In genomic region chr9:89363311-89363670, GRCh38 we compare ENCODE assay signal across 16 cellular contexts. TPM values are rescaled to one million over a fixed set of nuclear protein-coding genes. Genes with fewer than 3 reads are reported as not detected.
DNase-seq lines count a peak whose midpoint lies in the region; ATAC-seq lines count a peak whose summit lies in the region.
"Had no signal": no experiment of that assay in that cellular context is flagged by ENCODE, and none has a peak within 500 bp of the region (broad histone marks: within the 10 kb centered on the region; RNA-seq: fewer than 3 reads in every experiment).

No MANE protein-coding gene starts in this region.

- H3K27ac Mint-ChIP-seq in activated CD4-positive, alpha-beta T cell treated with anti-CD3 and anti-CD28 coated beads, Interleukin-2, amount 10 ng/mL, durations not matched to agents 7 days and 5 days: peak overlapping the region; percentile 50
- H3K27ac Mint-ChIP-seq in activated CD4-positive, alpha-beta T cell treated with anti-CD3 and anti-CD28 coated beads, Interleukin-2, amount 10 ng/mL, durations not matched to agents 24 days and 14 days: no peak overlapping the region
- peak overlapping the region; percentile 73 for H3K27ac Mint-ChIP-seq in central memory CD8-positive, alpha-beta T cell (ENCODE audit: low read depth)

- no peak overlapping the region for H3K4me3 Mint-ChIP-seq in activated CD4-positive, alpha-beta T cell treated with anti-CD3 and anti-CD28 coated beads, Interleukin-2, amount 10 ng/mL, durations not matched to agents 7 days and 5 days
- no peak overlapping the region for H3K4me3 Mint-ChIP-seq in activated CD4-positive, alpha-beta T cell treated with anti-CD3 and anti-CD28 coated beads, Interleukin-2, amount 10 ng/mL, durations not matched to agents 24 days and 14 days
- H3K4me3 Mint-ChIP-seq in central memory CD8-positive, alpha-beta T cell: peak overlapping the region; percentile 23

- intact Hi-C loops in activated CD4-positive, alpha-beta T cell treated with anti-CD3 and anti-CD28 coated beads, Interleukin-2, amount 10 ng/mL, durations not matched to agents 24 days and 14 days (cut with micrococcal nuclease): no loop called here
- intact Hi-C loops in sciatic nerve (cut with DNase I): no loop called here

- H3K36me3 ChIP-seq in H7 (replicated peaks; ENCODE audit: control insufficient read depth, insufficient read depth, low read length): peaks cover 24% of the 10 kb centered on the region

- ATAC-seq in central memory CD8-positive, alpha-beta T cell (replicated peaks; ENCODE audit: extremely low read depth, poor library complexity, severe bottlenecking): no peak
- ATAC-seq in sciatic nerve (no peak), HG02885 (IDR thresholded peaks at IDR 0.05; ENCODE audit: poor library complexity, unreplicated experiment) (no peak)

- POLR2A ChIA-PET in activated CD4-positive, alpha-beta T cell treated with anti-CD3 and anti-CD28 coated beads, Interleukin-2, amount 10 ng/mL, durations not matched to agents 7 days and 5 days (lab: Charles Lee): no interaction called here

- peaks cover 4% of the 10 kb centered on the region for H3K4me1 Mint-ChIP-seq in activated CD4-positive, alpha-beta T cell treated with anti-CD3 and anti-CD28 coated beads, Interleukin-2, amount 10 ng/mL, durations not matched to agents 7 days and 5 days
- H3K4me1 Mint-ChIP-seq in activated CD4-positive, alpha-beta T cell treated with anti-CD3 and anti-CD28 coated beads, Interleukin-2, amount 10 ng/mL, durations not matched to agents 24 days and 14 days: peaks cover 8% of the 10 kb centered on the region
- peaks cover 9% of the 10 kb centered on the region for H3K4me1 Mint-ChIP-seq in central memory CD8-positive, alpha-beta T cell

- no peaks in the 10 kb centered on the region for H3K27me3 Mint-ChIP-seq in activated CD4-positive, alpha-beta T cell treated with anti-CD3 and anti-CD28 coated beads, Interleukin-2, amount 10 ng/mL, durations not matched to agents 7 days and 5 days
- H3K27me3 Mint-ChIP-seq in activated CD4-positive, alpha-beta T cell treated with anti-CD3 and anti-CD28 coated beads, Interleukin-2, amount 10 ng/mL, durations not matched to agents 24 days and 14 days: no peaks in the 10 kb centered on the region
- H3K27me3 Mint-ChIP-seq in central memory CD8-positive, alpha-beta T cell: no peaks in the 10 kb centered on the region
- H3K27me3 Mint-ChIP-seq: CD4-positive, alpha-beta memory T cell had no signal

- peaks cover 36% of the 10 kb centered on the region for H3K36me3 Mint-ChIP-seq in activated CD4-positive, alpha-beta T cell treated with anti-CD3 and anti-CD28 coated beads, Interleukin-2, amount 10 ng/mL, durations not matched to agents 7 days and 5 days (ENCODE audit: low read depth)
- H3K36me3 Mint-ChIP-seq in activated CD4-positive, alpha-beta T cell treated with anti-CD3 and anti-CD28 coated beads, Interleukin-2, amount 10 ng/mL, durations not matched to agents 24 days and 14 days (ENCODE audit: low read depth): peaks cover 33% of the 10 kb centered on the region
- H3K36me3 Mint-ChIP-seq in central memory CD8-positive, alpha-beta T cell (ENCODE audit: insufficient read depth): peaks cover 50% of the 10 kb centered on the region

- H3K27me3 ChIP-seq in H7 (ENCODE audit: control insufficient read depth, insufficient read depth, low read length): no peaks in the 10 kb centered on the region
- H3K27me3 ChIP-seq: BE2C had no signal

- CTCF ChIA-PET in activated CD4-positive, alpha-beta T cell treated with anti-CD3 and anti-CD28 coated beads, Interleukin-2, amount 10 ng/mL, durations not matched to agents 7 days and 5 days (lab: Charles Lee): interaction anchor here (1.0 to 1.4 kb wide), 2 partner anchors 9 to 12 kb away, joined by 3 to 4 read pairs; no protein-coding TSS in a partner anchor

- no peak for DNase-seq in activated CD4-positive, alpha-beta T cell treated with anti-CD3 and anti-CD28 coated beads, Interleukin-2, amount 10 ng/mL, durations not matched to agents 7 days and 5 days
- DNase-seq in activated CD4-positive, alpha-beta T cell treated with anti-CD3 and anti-CD28 coated beads, Interleukin-2, amount 10 ng/mL, durations not matched to agents 24 days and 14 days: no peak
- DNase-seq in H7 (peak; percentile 33), sciatic nerve (ENCODE audit: low spot score) (peak; percentile 33), HCEC 1CT (no peak), AG08395 (ENCODE audit: low spot score) (no peak)
- no peak for DNase-seq in central memory CD8-positive, alpha-beta T cell (ENCODE audit: low spot score in 2 of 2)
- DNase-seq: BE2C, DMS79, GM23248, NCI-H187 treated with DMSO at 0.1 percent for 48 hours, NCI-H446 treated with DMSO at 0.1 percent for 48 hours, NCI-H748 treated with DMSO at 0.1 percent for 48 hours, PC-9 had no signal

- no peak overlapping the region for H3K4me3 ChIP-seq in H7 (ENCODE audit: insufficient read depth, low read depth, low read length)
- H3K4me3 ChIP-seq: GM23248, PC-9 had no signal

- no peaks in the 10 kb centered on the region for H3K9me3 Mint-ChIP-seq in activated CD4-positive, alpha-beta T cell treated with anti-CD3 and anti-CD28 coated beads, Interleukin-2, amount 10 ng/mL, durations not matched to agents 7 days and 5 days
- no peaks in the 10 kb centered on the region for H3K9me3 Mint-ChIP-seq in activated CD4-positive, alpha-beta T cell treated with anti-CD3 and anti-CD28 coated beads, Interleukin-2, amount 10 ng/mL, durations not matched to agents 24 days and 14 days
- H3K9me3 Mint-ChIP-seq in central memory CD8-positive, alpha-beta T cell: no peaks in the 10 kb centered on the region

RNA-seq across cellular contexts. Expression of gene SECISBP2, which starts 45.0 kb away (rescaled TPM):
- 10 to 100 TPM; 43.4 to 46.0 TPM for total RNA-seq in activated CD4-positive, alpha-beta T cell treated with anti-CD3 and anti-CD28 coated beads, Interleukin-2, amount 10 ng/mL, durations not matched to agents 7 days and 5 days
- 48.6 and 50.7 TPM in 2 replicates for total RNA-seq in activated CD4-positive, alpha-beta T cell treated with anti-CD3 and anti-CD28 coated beads, Interleukin-2, amount 10 ng/mL, durations not matched to agents 24 days and 14 days
- 51.6 and 74.8 TPM in 2 replicates for total RNA-seq in H7 (2014; rRNA removed; shearing (Covaris generic))
- 64.7 TPM for total RNA-seq in sciatic nerve

RNA-seq across cellular contexts. Expression of gene CKS2, which starts 52.3 kb away (rescaled TPM):
- 100 to 1,000 TPM; 170 to 206 TPM for total RNA-seq in activated CD4-positive, alpha-beta T cell treated with anti-CD3 and anti-CD28 coated beads, Interleukin-2, amount 10 ng/mL, durations not matched to agents 7 days and 5 days
- total RNA-seq in activated CD4-positive, alpha-beta T cell treated with anti-CD3 and anti-CD28 coated beads, Interleukin-2, amount 10 ng/mL, durations not matched to agents 24 days and 14 days: 167 and 176 TPM in 2 replicates
- 280 and 303 TPM in 2 replicates for total RNA-seq in H7 (2014; rRNA removed; shearing (Covaris generic))
- total RNA-seq in sciatic nerve: 4.6 TPM

Comparison
In these comparisons a context has a peak if more than half of its experiments do, and no peak if none do; other contexts are left out.
1. DNase-seq: peak in H7 (single experiment) and sciatic nerve (single experiment); none in activated CD4-positive, alpha-beta T cell treated with anti-CD3 and anti-CD28 coated beads, Interleukin-2, amount 10 ng/mL, durations not matched to agents 7 days and 5 days (single experiment), activated CD4-positive, alpha-beta T cell treated with anti-CD3 and anti-CD28 coated beads, Interleukin-2, amount 10 ng/mL, durations not matched to agents 24 days and 14 days (single experiment), central memory CD8-positive, alpha-beta T cell (0 of 2), HCEC 1CT (single experiment) and AG08395 (single experiment).
2. RNA of gene CKS2, which starts 52.3 kb away (total RNA-seq): 280 to 303 TPM in H7, 170 to 206 TPM in activated CD4-positive, alpha-beta T cell treated with anti-CD3 and anti-CD28 coated beads, Interleukin-2, amount 10 ng/mL, durations not matched to agents 7 days and 5 days and 167 to 176 TPM in activated CD4-positive, alpha-beta T cell treated with anti-CD3 and anti-CD28 coated beads, Interleukin-2, amount 10 ng/mL, durations not matched to agents 24 days and 14 days; 4.6 TPM in sciatic nerve (single experiment); every median in the first group is over 10 times any median in the second.